In the genomic region with DNA sequence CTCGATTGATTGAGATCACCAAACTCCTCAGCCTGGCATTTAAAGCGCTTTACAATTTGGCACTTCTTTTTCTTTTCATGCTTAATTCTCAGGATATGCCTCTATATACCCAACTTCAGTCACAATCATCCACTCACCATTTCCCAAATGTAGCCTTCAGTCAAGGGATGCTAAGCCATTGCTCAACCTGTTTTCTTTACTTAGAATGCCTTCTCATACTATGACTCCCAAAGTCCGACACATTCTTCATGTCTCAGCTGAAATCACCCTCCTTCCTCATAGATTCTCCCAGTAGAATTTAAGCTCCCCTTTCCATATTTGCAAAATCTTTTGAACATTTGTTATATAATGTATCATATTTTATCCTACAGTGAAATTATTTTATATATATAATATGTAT, we compare ENCODE assay signal across 31 cellular contexts.
"Had no signal": no experiment of that assay in that cellular context is flagged by ENCODE, and none has a peak within 500 bp of the region (broad histone marks: within the 10 kb centered on the region; RNA-seq: fewer than 3 reads in every experiment).

No MANE protein-coding gene starts in this region.

- ATAC-seq: activated CD4-positive, CD25-positive, alpha-beta regulatory T cell treated with anti-CD3 and anti-CD28 coated beads, Interleukin-2, amount 50 U/mL, for 24 hours; activated CD8-positive, alpha-beta T cell treated with anti-CD3 and anti-CD28 coated beads for 36 hours; activated T-cell treated with anti-CD3 and anti-CD28 coated beads, Interleukin-2, amount 50 U/mL, for 4 hours; activated T-helper 17 cell treated with anti-CD3 and anti-CD28 coated beads, Interleukin-2, amount 50 U/mL, for 72 hours; body of pancreas; foreskin keratinocyte; gastrocnemius medialis; heart left ventricle; T-helper 17 cell had no signal

- H3K4me3 ChIP-seq: adrenal gland, body of pancreas, colonic mucosa, gastrocnemius medialis, heart left ventricle had no signal

- H3K27me3 ChIP-seq: adrenal gland, body of pancreas, colonic mucosa, foreskin keratinocyte, gastrocnemius medialis, heart left ventricle had no signal

- H3K27ac ChIP-seq: adrenal gland, body of pancreas, colonic mucosa, epithelial cell of prostate, foreskin keratinocyte, gastrocnemius medialis, heart left ventricle, VCaP had no signal

- FAIRE-seq: endothelial cell of umbilical vein had no signal

- H3K4me1 ChIP-seq: body of pancreas, colonic mucosa, foreskin keratinocyte, gastrocnemius medialis had no signal

- H3K36me3 ChIP-seq: adrenal gland, colonic mucosa, gastrocnemius medialis, heart left ventricle had no signal

- H3K9me3 ChIP-seq: adrenal gland, body of pancreas, colonic mucosa, gastrocnemius medialis, heart left ventricle had no signal

- DNase-seq: activated B cell treated with CpG ODN at 0.5 μM for 24 hours; activated CD4-positive, alpha-beta T cell treated with anti-CD3 and anti-CD28 coated beads for 48 hours; activated CD4-positive, alpha-beta T cell treated with anti-CD3 and anti-CD28 coated beads, Interleukin-2, amount 50 U/mL, for 1 hour; activated CD4-positive, alpha-beta T cell treated with anti-CD3 and anti-CD28 coated beads, Interleukin-2, amount 50 U/mL, for 48 hours; activated CD8-positive, alpha-beta memory T cell treated with anti-CD3 and anti-CD28 coated beads for 24 hours; activated CD8-positive, alpha-beta T cell treated with anti-CD3 and anti-CD28 coated beads for 36 hours; activated effector memory CD4-positive, alpha-beta T cell treated with Interleukin-2 at 50 U/mL for 16 hours; activated gamma-delta T cell treated with Interleukin-2 at 50 U/mL for 16 hours; activated naive CD4-positive, alpha-beta T cell treated with anti-CD3 and anti-CD28 coated beads, Interleukin-2, amount 50 U/mL, for 16 hours; activated naive CD4-positive, alpha-beta T cell treated with Interleukin-2 at 50 U/mL for 16 hours; activated T-cell treated with anti-CD3 and anti-CD28 coated beads, Interleukin-2, amount 50 U/mL, for 4 hours; adrenal gland; amygdala; aorta; body of pancreas; caudate nucleus; colonic mucosa; effector CD8-positive, alpha-beta T cell; foreskin keratinocyte; gastrocnemius medialis; glutamatergic neuron; heart left ventricle; SW 1271; T-helper 1 cell; T-helper 17 cell; T1000 had no signal
